Comparison of ENCODE assay signal across 20 cellular contexts in genomic region chr12:75945581-75945980, GRCh38.
DNase-seq lines count a peak whose midpoint lies in the region; ATAC-seq, FAIRE-seq and TF ChIP-seq lines count a peak whose summit lies in the region.
"Had no signal": no experiment of that assay in that cellular context is flagged by ENCODE, and none has a peak within 500 bp of the region (broad histone marks: within the 10 kb centered on the region; RNA-seq: fewer than 3 reads in every experiment).

No MANE protein-coding gene starts in this region.

- no peaks in the 10 kb centered on the region for H4K20me1 ChIP-seq in H1 (replicated peaks in 1 of 2; ENCODE audit: control insufficient read depth in 1 of 2, insufficient read depth in 2 of 2, low read length in 2 of 2)

- peak overlapping the region; percentile 99 for H3K27ac Mint-ChIP-seq in activated naive CD4-positive, alpha-beta T cell treated with anti-CD3 and anti-CD28 coated beads, Interleukin-2, amount 50 U/mL, for 24 hours
- peak overlapping the region; percentile 97 for H3K27ac Mint-ChIP-seq in stimulated activated effector memory CD8-positive, alpha-beta T cell treated with anti-CD3 and anti-CD28 coated beads, Interleukin-12 subunit alpha, Interleukin-12 subunit beta, amount 100 ng/mL, for 72 hours
- H3K27ac Mint-ChIP-seq: naive B cell had no signal

- no peak overlapping the region for H3K23ac ChIP-seq in H1 (ENCODE audit: insufficient read length)

- H3K4me1 ChIP-seq in H1 (replicated peaks in 1 of 4; ENCODE audit: control insufficient read depth in 3 of 4, insufficient read depth in 4 of 4, low read length in 3 of 4): peaks cover 0 to 15% (median 6%) of the 10 kb centered on the region in 4 experiments; a peak in 4 of 7 replicates
- H3K4me1 ChIP-seq: prostate gland had no signal

- no peak for TF ChIP-seq RAD21 in H1 (IDR thresholded peaks at IDR 0.05 in 1 of 2, conservative IDR thresholded peaks at IDR 0.05 in 1 of 2; ENCODE audit: low read depth in 2 of 2, low read length in 2 of 2)

- H3K4me1 Mint-ChIP-seq in activated naive CD4-positive, alpha-beta T cell treated with anti-CD3 and anti-CD28 coated beads, Interleukin-2, amount 50 U/mL, for 24 hours: peaks cover 23% of the 10 kb centered on the region
- peaks cover 23% of the 10 kb centered on the region for H3K4me1 Mint-ChIP-seq in stimulated activated effector memory CD8-positive, alpha-beta T cell treated with anti-CD3 and anti-CD28 coated beads, Interleukin-12 subunit alpha, Interleukin-12 subunit beta, amount 100 ng/mL, for 72 hours

- FAIRE-seq in H1 (lab: Jason Lieb, UNC): no peak
- FAIRE-seq: GM12892 had no signal

- H3K23me2 ChIP-seq in H1 (ENCODE audit: low read depth, low read length): no peaks in the 10 kb centered on the region

- H3K4me2 ChIP-seq in H1 (ENCODE audit: insufficient read depth in 1 of 2, low read depth in 2 of 2, low read length in 2 of 2): no peak overlapping the region

- CTCF ChIA-PET in RWPE1 (lab: Yijun Ruan, JAX): no interaction called here
- CTCF ChIA-PET in H1 (lab: Charles Lee; ENCODE audit: partially characterized antibody): no interaction called here

- no peak overlapping the region for H3K9ac ChIP-seq in H1 (replicated peaks in 1 of 4; ENCODE audit: extremely low read depth in 1 of 4, low read depth in 3 of 4, low read length in 3 of 4)

- no peak overlapping the region for H4K5ac ChIP-seq in H1 (ENCODE audit: insufficient read length, low read depth, low read length)

- TF ChIP-seq POLR2A in H1 (IDR thresholded peaks at IDR 0.05; ENCODE audit: control extremely low read depth in 1 of 2, low read depth in 2 of 2, low read length in 2 of 2): no peak

- WGBS in H1 (ENCODE audit: extremely low coverage in 1 of 2, insufficient coverage in 1 of 2, insufficient read length in 1 of 2, insufficient replicate concordance in 2 of 2, low coverage in 1 of 2, low lambda C conversion rate in 2 of 2, missing lambda C conversion rate in 1 of 2), 2 experiments: 95% methylated on average over 4 of the region's 4 CpGs; no CpG with 5 or more reads in 1 of the 2 experiments

- TF ChIP-seq CTCF in RWPE1 (conservative IDR thresholded peaks at IDR 0.05; ENCODE audit: low read depth) (no peak), H1 (IDR thresholded peaks at IDR 0.05; ENCODE audit: control extremely low read depth in 1 of 3, insufficient read depth in 1 of 3, low read depth in 1 of 3, low read length in 3 of 3) (no peak)

- no peak overlapping the region for H3K4ac ChIP-seq in H1 (replicated peaks; ENCODE audit: insufficient read length, low read depth, low read length)

- H3K36me3 ChIP-seq in H1 (ENCODE audit: control insufficient read depth in 2 of 4, insufficient read depth in 4 of 4, low read length in 3 of 4): 0 out of 8 replicates have a peak, but pooled peaks cover 0 to 2% (median 0%) of the 10 kb centered on the region in 4 experiments
- H3K36me3 ChIP-seq: prostate gland, spleen, vagina had no signal

- 0 out of 2 replicates have a peak overlapping the region, but pooled peaks have one; percentile 52 for H2BK12ac ChIP-seq in H1 (ENCODE audit: low read depth, low read length)

- peak overlapping the region; percentile 93 for H2BK120ac ChIP-seq in H1 (replicated peaks; ENCODE audit: low read depth, low read length)

- H3K4me3 ChIP-seq in H1 (ENCODE audit: extremely low read depth in 1 of 4, insufficient read depth in 2 of 4, low read depth in 3 of 4, low read length in 4 of 4): no peak overlapping the region
- H3K4me3 ChIP-seq: body of pancreas, prostate gland, spleen, vagina had no signal

- no peaks in the 10 kb centered on the region for H3K9me3 Mint-ChIP-seq in activated naive CD4-positive, alpha-beta T cell treated with anti-CD3 and anti-CD28 coated beads, Interleukin-2, amount 50 U/mL, for 24 hours
- no peaks in the 10 kb centered on the region for H3K9me3 Mint-ChIP-seq in stimulated activated effector memory CD8-positive, alpha-beta T cell treated with anti-CD3 and anti-CD28 coated beads, Interleukin-12 subunit alpha, Interleukin-12 subunit beta, amount 100 ng/mL, for 72 hours
- H3K9me3 Mint-ChIP-seq: naive B cell had no signal

- no peaks in the 10 kb centered on the region for H3K36me3 Mint-ChIP-seq in activated naive CD4-positive, alpha-beta T cell treated with anti-CD3 and anti-CD28 coated beads, Interleukin-2, amount 50 U/mL, for 24 hours
- no peaks in the 10 kb centered on the region for H3K36me3 Mint-ChIP-seq in stimulated activated effector memory CD8-positive, alpha-beta T cell treated with anti-CD3 and anti-CD28 coated beads, Interleukin-12 subunit alpha, Interleukin-12 subunit beta, amount 100 ng/mL, for 72 hours
- H3K36me3 Mint-ChIP-seq: naive B cell had no signal

- H3K56ac ChIP-seq in H1 (replicated peaks; ENCODE audit: insufficient read length, low read depth, low read length): no peak overlapping the region

- ATAC-seq in stimulated activated effector memory CD8-positive, alpha-beta T cell treated with anti-CD3 and anti-CD28 coated beads, Interleukin-12 subunit alpha, Interleukin-12 subunit beta, amount 100 ng/mL, for 72 hours: no peak
- ATAC-seq: body of pancreas had no signal

- peak overlapping the region; percentile 65; the same call in 1 of the 2 replicates for H3K18ac ChIP-seq in H1 (ENCODE audit: extremely low read depth, low read length)

- H3K27me3 ChIP-seq in H1 (replicated peaks in 1 of 4; ENCODE audit: control insufficient read depth in 3 of 4, extremely low read depth in 1 of 4, insufficient read depth in 3 of 4, low read length in 3 of 4): no peaks in the 10 kb centered on the region
- H3K27me3 ChIP-seq: body of pancreas, spleen, vagina had no signal

- H3K79me1 ChIP-seq in H1 (ENCODE audit: low read depth, low read length): no peaks in the 10 kb centered on the region

- H3K27me3 Mint-ChIP-seq in activated naive CD4-positive, alpha-beta T cell treated with anti-CD3 and anti-CD28 coated beads, Interleukin-2, amount 50 U/mL, for 24 hours: no peaks in the 10 kb centered on the region
- H3K27me3 Mint-ChIP-seq: naive B cell had no signal

- no peak overlapping the region for H2AK5ac ChIP-seq in H1 (ENCODE audit: low read depth, low read length)

- H2BK15ac ChIP-seq in H1 (ENCODE audit: low read length): no peak overlapping the region

- peaks cover 1 to 9% of the 10 kb centered on the region in 2 experiments; a peak in 2 of 4 replicates for H3K9me3 ChIP-seq in H1 (ENCODE audit: insufficient read depth in 2 of 2, low read depth in 1 of 2, low read length in 1 of 2)
- H3K9me3 ChIP-seq: body of pancreas, prostate gland, spleen, vagina had no signal

- no peak overlapping the region for H2BK20ac ChIP-seq in H1 (ENCODE audit: low read length)

- no peak overlapping the region for H4K91ac ChIP-seq in H1 (replicated peaks; ENCODE audit: insufficient read length, low read length)

- H3K27ac ChIP-seq in RWPE1 (peak overlapping the region; percentile 39; the same call in 1 of the 2 replicates), H1 (ENCODE audit: low read depth, low read length) (no peak overlapping the region)
- H3K27ac ChIP-seq: prostate gland had no signal

- TF ChIP-seq EP300 in H1 (IDR thresholded peaks at IDR 0.05; ENCODE audit: borderline replicate concordance in 1 of 2, low read depth in 2 of 2, low read length in 2 of 2): no peak

- H4K8ac ChIP-seq in H1 (ENCODE audit: extremely low read depth, insufficient read depth, low read length): no peak overlapping the region

- POLR2A ChIA-PET in RWPE1 (lab: Yijun Ruan, JAX; ENCODE audit: low non-redundant PET) (no interaction called here), H1 (lab: Charles Lee; ENCODE audit: partially characterized antibody) (interaction anchor here (0.8 to 0.9 kb wide), 2 partner anchors 17 to 87 kb away, joined by 3 read pairs; no protein-coding TSS in a partner anchor)

- no peak overlapping the region for H2AFZ ChIP-seq in H1 (ENCODE audit: low read length)

- H3K4me3 Mint-ChIP-seq in activated naive CD4-positive, alpha-beta T cell treated with anti-CD3 and anti-CD28 coated beads, Interleukin-2, amount 50 U/mL, for 24 hours: no peak overlapping the region
- H3K4me3 Mint-ChIP-seq in stimulated activated effector memory CD8-positive, alpha-beta T cell treated with anti-CD3 and anti-CD28 coated beads, Interleukin-12 subunit alpha, Interleukin-12 subunit beta, amount 100 ng/mL, for 72 hours: no peak overlapping the region
- H3K4me3 Mint-ChIP-seq: naive B cell had no signal

- H2BK5ac ChIP-seq in H1 (ENCODE audit: low read depth, low read length): peak overlapping the region; percentile 57; the same call in 1 of the 2 replicates

- H3K14ac ChIP-seq in H1 (ENCODE audit: insufficient read length): no peak overlapping the region

- no peak for DNase-seq in activated naive CD4-positive, alpha-beta T cell treated with anti-CD3 and anti-CD28 coated beads, Interleukin-2, amount 50 U/mL, for 16 hours
- DNase-seq in RWPE1 (ENCODE audit: low spot score): no peak
- no peak for DNase-seq in H1 (ENCODE audit: low read depth in 1 of 2, low spot score in 2 of 2)
- no peak for DNase-seq in stimulated activated effector memory CD8-positive, alpha-beta T cell treated with anti-CD3 and anti-CD28 coated beads, Interleukin-12 subunit alpha, Interleukin-12 subunit beta, amount 100 ng/mL, for 72 hours (ENCODE audit: low spot score in 2 of 2)
- no peak for DNase-seq in NCI-H1092 treated with DMSO at 0.1 percent for 48 hours (lab: John Stamatoyannopoulos, UW)
- no peak for DNase-seq in amniotic stem cell (lab: John Stamatoyannopoulos, UW)
- no peak for DNase-seq in NCI-H1417 treated with DMSO at 0.1 percent for 48 hours (lab: John Stamatoyannopoulos, UW)
- DNase-seq: activated CD4-positive, alpha-beta T cell treated with anti-CD3 and anti-CD28 coated beads for 4 hours; body of pancreas; HCEC 1CT; naive B cell; NCI-H1105 treated with DMSO at 0.1 percent for 48 hours; Right ventricle myocardium superior; spleen; stimulated activated naive CD4-positive, alpha-beta T cell; T-helper 9 cell had no signal

- no peaks in the 10 kb centered on the region for H3K79me2 ChIP-seq in H1 (ENCODE audit: control insufficient read depth in 1 of 2, insufficient read depth in 2 of 2, low read length in 2 of 2)

TF ChIP-seq in H1, 55 proteins besides CTCF, POLR2A, EP300 and RAD21 (continues in another document):
- no peak for TF ChIP-seq ZNF274 (IDR thresholded peaks at IDR 0.05; ENCODE audit: borderline replicate concordance, extremely low read depth, low read length)
- no peak for TF ChIP-seq CHD1 (IDR thresholded peaks at IDR 0.05; ENCODE audit: low read depth, low read length)
- TF ChIP-seq CREB1 (IDR thresholded peaks at IDR 0.05): no peak
- TF ChIP-seq POLR2AphosphoS5 (IDR thresholded peaks at IDR 0.05; ENCODE audit: low read depth, low read length): no peak
- TF ChIP-seq JUN (IDR thresholded peaks at IDR 0.05; ENCODE audit: low read depth, low read length): no peak
- no peak for TF ChIP-seq BRCA1 (IDR thresholded peaks at IDR 0.05; ENCODE audit: low read depth, low read length)
- TF ChIP-seq EGR1 (IDR thresholded peaks at IDR 0.05; ENCODE audit: borderline replicate concordance, low read depth, low read length): no peak
- no peak for TF ChIP-seq TEAD4 (IDR thresholded peaks at IDR 0.05; ENCODE audit: low read depth, low read length)
- no peak for TF ChIP-seq SP4 (IDR thresholded peaks at IDR 0.05; ENCODE audit: low read length)
- no peak for TF ChIP-seq SIN3A (conservative IDR thresholded peaks at IDR 0.05 in 1 of 2, IDR thresholded peaks at IDR 0.05 in 1 of 2; ENCODE audit: low read depth in 1 of 2, low read length in 2 of 2)
- no peak for TF ChIP-seq KDM1A (IDR thresholded peaks at IDR 0.05; ENCODE audit: borderline replicate concordance, low read length)
